ENCODE assay signal across 8 cellular contexts in genomic region chr10:69639291-69640195, GRCh38. TPM values are rescaled to one million over a fixed set of nuclear protein-coding genes. Genes with fewer than 3 reads are reported as not detected.
DNase-seq lines count a peak whose midpoint lies in the region; ATAC-seq and TF ChIP-seq lines count a peak whose summit lies in the region.

No MANE protein-coding gene starts in this region.

- TF ChIP-seq POLR2A in transverse colon (IDR thresholded peaks at IDR 0.05), result no peak

- H3K27me3 ChIP-seq in CD8-positive, alpha-beta T cell (ENCODE audit: insufficient read depth, low read length), result no peaks in the 10 kb centered on the region
- no peaks in the 10 kb centered on the region for H3K27me3 ChIP-seq in parathyroid adenoma (ENCODE audit: control insufficient read depth, insufficient read depth, low read length)
- peaks cover 8% of the 10 kb centered on the region for H3K27me3 ChIP-seq in transverse colon

- no peak overlapping the region for H2AFZ ChIP-seq in parathyroid adenoma

- no peaks in the 10 kb centered on the region for H3K36me3 ChIP-seq in CD8-positive, alpha-beta T cell (ENCODE audit: insufficient read depth, low read length)
- no peaks in the 10 kb centered on the region for H3K36me3 ChIP-seq in SK-N-MC (ENCODE audit: insufficient read depth, low read length)
- H3K36me3 ChIP-seq in parathyroid adenoma (ENCODE audit: control insufficient read depth, insufficient read depth, low read length), result no peaks in the 10 kb centered on the region
- H3K36me3 ChIP-seq in transverse colon, result no peaks in the 10 kb centered on the region

- no peak overlapping the region for H3K27ac ChIP-seq in CD8-positive, alpha-beta T cell (ENCODE audit: low read depth, low read length)
- H3K27ac ChIP-seq in SK-N-MC (no peak overlapping the region), parathyroid adenoma (no peak overlapping the region), transverse colon (no peak overlapping the region)

- no peak overlapping the region for H3K27ac Mint-ChIP-seq in CD8-positive, alpha-beta T cell

- H3K4me1 Mint-ChIP-seq in CD8-positive, alpha-beta T cell (ENCODE audit: low read depth), result no peaks in the 10 kb centered on the region

- peak; percentile 86 for TF ChIP-seq CTCF in CD8-positive, alpha-beta T cell (IDR thresholded peaks at IDR 0.05)
- TF ChIP-seq CTCF in parathyroid adenoma (IDR thresholded peaks at IDR 0.05) (peak; percentile 89), transverse colon (IDR thresholded peaks at IDR 0.05) (peak; percentile 83 to 88 (median 86))

- no peak overlapping the region for H3K4me3 ChIP-seq in CD8-positive, alpha-beta T cell (ENCODE audit: low read depth, low read length)
- H3K4me3 ChIP-seq in SK-N-MC, result no peak overlapping the region
- H3K4me3 ChIP-seq in parathyroid adenoma (ENCODE audit: low read depth, low read length), result no peak overlapping the region
- no peak overlapping the region for H3K4me3 ChIP-seq in transverse colon

- H3K79me2 ChIP-seq in parathyroid adenoma, result no peaks in the 10 kb centered on the region

- no peak overlapping the region for H3K4me3 Mint-ChIP-seq in CD8-positive, alpha-beta T cell

- CTCF ChIA-PET in CD8-positive, alpha-beta T cell (lab: Charles Lee), result interaction anchor here (0.7 to 20.6 kb wide), 15 partner anchors 8 to 233 kb away, joined by 3 to 441 read pairs (median 3); partner anchors contain the start of gene FAM241B

- H3K9me3 Mint-ChIP-seq in CD8-positive, alpha-beta T cell, result no peaks in the 10 kb centered on the region

- peak; percentile 43 to 81 (median 70) for DNase-seq in CD8-positive, alpha-beta T cell
- DNase-seq in HK-2 (ENCODE audit: unreplicated experiment), result peak; percentile 67
- peak; percentile 20 for DNase-seq in SK-N-MC (ENCODE audit: low read depth, low spot score)
- peak; percentile 66 for DNase-seq in activated naive CD4-positive, alpha-beta T cell treated with Interleukin-2 at 50 U/mL for 16 hours
- DNase-seq in glomerular endothelial cell (ENCODE audit: extremely low read depth, low read depth, low spot score), result peak; percentile 56
- peak; percentile 65 for DNase-seq in transverse colon

- in situ Hi-C loops in transverse colon (cut with MboI; ENCODE audit: low pct_ligation_motif_present in 1 of 4, low pct_unique_long_range_greater_than_20kb in 1 of 4, low sequenced_read_pairs in 3 of 4), result loop anchor here (5.0 to 25.0 kb wide), 7 partner anchors 122 to 402 kb away; partner anchors contain the start of gene TACR2 (in 3 of the 4)

- H3K36me3 Mint-ChIP-seq in CD8-positive, alpha-beta T cell, result no peaks in the 10 kb centered on the region

- H3K27me3 Mint-ChIP-seq in CD8-positive, alpha-beta T cell (ENCODE audit: low read depth), result peaks cover 7% of the 10 kb centered on the region

- ATAC-seq in CD8-positive, alpha-beta T cell, result peak; percentile 76
- ATAC-seq in HG02870 (IDR thresholded peaks at IDR 0.05; ENCODE audit: unreplicated experiment), result no peak

- POLR2A ChIA-PET in CD8-positive, alpha-beta T cell (lab: Charles Lee), result no interaction called here

- no peak overlapping the region for H3K4me2 ChIP-seq in parathyroid adenoma (ENCODE audit: low read length)

- no peaks in the 10 kb centered on the region for H3K9me3 ChIP-seq in CD8-positive, alpha-beta T cell (ENCODE audit: low read length)
- H3K9me3 ChIP-seq in SK-N-MC (ENCODE audit: low read depth, low read length) (no peaks in the 10 kb centered on the region), parathyroid adenoma (ENCODE audit: control insufficient read depth, low read length) (no peaks in the 10 kb centered on the region), transverse colon (no peaks in the 10 kb centered on the region)

- intact Hi-C loops in CD8-positive, alpha-beta T cell (cut with DNase I, micrococcal nuclease), result loop anchor here (1.0 to 5.0 kb wide), 4 partner anchors 9 to 402 kb away; partner anchors contain the start of gene FAM241B (in 1 of the 2)
- intact Hi-C loops in transverse colon (cut with DNase I; ENCODE audit: low total_unique reads), result loop anchor here (5.0 kb wide), 2 partner anchors 122 to 278 kb away; no protein-coding TSS in a partner anchor

- WGBS in transverse colon (ENCODE audit: low coverage in 1 of 2), 2 donors, result 9 to 43% methylated on average over 5 to 11 of the region's 11 CpGs

- H3K9ac ChIP-seq in SK-N-MC (ENCODE audit: insufficient read length) (no peak overlapping the region), parathyroid adenoma (no peak overlapping the region)

- no peak for TF ChIP-seq EP300 in transverse colon (IDR thresholded peaks at IDR 0.05; ENCODE audit: low read depth)

- no peaks in the 10 kb centered on the region for H3K4me1 ChIP-seq in CD8-positive, alpha-beta T cell (ENCODE audit: insufficient read depth, low read length)
- H3K4me1 ChIP-seq in parathyroid adenoma (no peaks in the 10 kb centered on the region), transverse colon (no peaks in the 10 kb centered on the region)

RNA-seq across cellular contexts. Expression of gene FAM241B, which starts 9.5 kb away (rescaled TPM):
- total RNA-seq in CD8-positive, alpha-beta T cell, result 1 to 10 TPM; 7.4 to 9.1 TPM
- total RNA-seq in glomerular endothelial cell (1.6 and 1.8 TPM in 2 replicates), transverse colon (1 to 10 TPM in 1 of 4 donors, under 1 TPM in 1, not detected in 2; 0.95 to 1.4 TPM)

Comparison
In these comparisons a context has a peak if more than half of its experiments do, and no peak if none do; other contexts are left out.
1. DNase-seq: peak in every context shown above with its lines; median percentile 70 in CD8-positive, alpha-beta T cell; 67 in HK-2; 66 in activated naive CD4-positive, alpha-beta T cell treated with Interleukin-2 at 50 U/mL for 16 hours; 65 in transverse colon; 56 in glomerular endothelial cell; 20 in SK-N-MC.